Comparison of ENCODE assay signal across 1 cellular context in the genomic region with DNA sequence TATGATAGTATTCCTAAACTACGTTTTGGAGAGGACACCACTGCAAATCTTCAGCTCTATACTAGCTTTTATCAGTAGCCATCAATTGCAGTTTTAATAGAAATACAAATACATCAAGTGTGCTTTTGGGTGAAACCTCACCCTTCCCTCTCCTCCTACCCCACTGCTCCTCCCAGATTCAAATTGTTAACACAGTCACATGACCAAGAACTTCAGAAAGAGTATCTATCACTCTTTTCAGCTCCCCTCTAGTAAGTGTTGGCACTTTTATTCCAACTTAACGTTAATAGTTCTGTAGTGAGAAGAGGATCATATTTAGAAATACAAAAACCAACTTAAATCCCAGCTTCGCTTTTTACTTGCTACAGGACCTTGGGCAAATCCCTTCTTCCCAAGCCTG.
A peak's percentile ranks its signal among the peaks of the same experiment; 100 is the strongest.
TF ChIP-seq lines count a peak whose summit lies in the region.

No MANE protein-coding gene starts in this region.

TF ChIP-seq in K562, 482 proteins besides CTCF, POLR2A, EP300 and RAD21 (continued from another document):
- peak; percentile 54 for TF ChIP-seq TFE3 (CRISPR knock-in tag; IDR thresholded peaks at IDR 0.05)
